ENCODE assay signal across 15 cellular contexts in the genomic region with DNA sequence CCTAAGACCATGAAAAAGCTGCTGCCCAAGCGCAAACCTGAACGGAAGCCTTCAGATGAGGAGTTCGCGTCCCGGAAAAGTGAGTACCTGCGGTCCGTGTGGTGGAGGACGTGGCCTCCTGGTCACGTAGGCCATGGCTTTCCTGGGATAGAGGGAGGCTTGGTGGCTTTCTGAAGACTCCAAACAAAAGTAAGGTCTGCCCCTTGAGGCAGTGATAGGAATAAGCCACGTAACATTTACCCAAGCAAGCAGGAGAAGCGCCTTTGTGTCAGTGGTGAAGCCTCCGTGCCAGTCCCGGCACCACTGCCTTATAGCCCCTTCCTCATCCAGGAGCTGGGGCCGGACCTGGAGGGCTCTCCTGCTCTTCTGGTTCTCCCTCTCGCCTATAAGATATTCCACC. TPM values are rescaled to one million over a fixed set of nuclear protein-coding genes. Genes with fewer than 3 reads are reported as not detected.
DNase-seq lines count a peak whose midpoint lies in the region; ATAC-seq and TF ChIP-seq lines count a peak whose summit lies in the region.
"Had no signal": no experiment of that assay in that cellular context is flagged by ENCODE, and none has a peak within 500 bp of the region (broad histone marks: within the 10 kb centered on the region; RNA-seq: fewer than 3 reads in every experiment).

No MANE protein-coding gene starts in this region.

- H3K27me3 Mint-ChIP-seq in neural crest cell (ENCODE audit: low read depth) = no peaks in the 10 kb centered on the region
- no peaks in the 10 kb centered on the region for H3K27me3 Mint-ChIP-seq in T-cell

- WGBS in thyroid gland, 2 donors = 91% methylated on average over 15 of the region's 15 CpGs

- POLR2A ChIA-PET in T-cell (lab: Charles Lee) = no interaction called here

- H3K27ac Mint-ChIP-seq in neural crest cell (ENCODE audit: unreplicated experiment) (no peak overlapping the region), T-cell (no peak overlapping the region)

- H3K4me1 Mint-ChIP-seq in neural crest cell = no peaks in the 10 kb centered on the region
- no peaks in the 10 kb centered on the region for H3K4me1 Mint-ChIP-seq in T-cell

- H3K36me3 ChIP-seq in SJCRH30 (no peaks in the 10 kb centered on the region; the same call in 1 of the 2 replicates), thyroid gland (peaks cover 45 to 62% of the 10 kb centered on the region in 2 donors)

- H3K36me3 Mint-ChIP-seq in neural crest cell (ENCODE audit: low read depth) = peaks cover 17% of the 10 kb centered on the region
- H3K36me3 Mint-ChIP-seq in T-cell = peaks cover 71% of the 10 kb centered on the region

- H3K4me3 ChIP-seq in LNCaP clone FGC (ENCODE audit: low read depth, low read length) (no peak overlapping the region), dorsolateral prefrontal cortex (no peak overlapping the region), SJCRH30 (no peak overlapping the region), thyroid gland (replicated peaks in 1 of 3) (no peak overlapping the region)
- H3K4me3 ChIP-seq: BLaER1 treated with 17β-estradiol and CSF1 and Interleukin-3, amounts not matched to agents 10 nM and 100 nM; PC-9 had no signal

- H3K9me3 Mint-ChIP-seq in neural crest cell (no peaks in the 10 kb centered on the region), T-cell (no peaks in the 10 kb centered on the region)

- H3K4me3 Mint-ChIP-seq in neural crest cell = no peak overlapping the region
- H3K4me3 Mint-ChIP-seq in T-cell = no peak overlapping the region

- H3K9me3 ChIP-seq in SJCRH30 (replicated peaks) (no peaks in the 10 kb centered on the region), thyroid gland (no peaks in the 10 kb centered on the region)
- H3K9me3 ChIP-seq: BLaER1 treated with 17β-estradiol and CSF1 and Interleukin-3, amounts not matched to agents 10 nM and 100 nM had no signal

- H3K27ac ChIP-seq in dorsolateral prefrontal cortex (peak overlapping the region in 39 of 59 donors; percentile 8 to 92 (median 50)), SJCRH30 (no peak overlapping the region), thyroid gland (no peak overlapping the region)
- H3K27ac ChIP-seq: 22Rv1; BLaER1 treated with 17β-estradiol and CSF1 and Interleukin-3, amounts not matched to agents 10 nM and 100 nM; PC-9 had no signal

- CTCF ChIA-PET in T-cell (lab: Charles Lee) = no interaction called here

- no peak for TF ChIP-seq POLR2A in thyroid gland (IDR thresholded peaks at IDR 0.05)

- peak; percentile 34 for DNase-seq in NCI-H2107 treated with DMSO at 0.1 percent for 48 hours (lab: John Stamatoyannopoulos, UW; ENCODE audit: unreplicated experiment)
- no peak for DNase-seq in NCI-H2107 (lab: John Stamatoyannopoulos, UW)
- no peak for DNase-seq in LNCaP clone FGC (ENCODE audit: low read depth)
- no peak for DNase-seq in dorsolateral prefrontal cortex
- no peak for DNase-seq in neural crest cell (ENCODE audit: low read depth, low spot score)
- no peak for DNase-seq in SJCRH30
- no peak for DNase-seq in thyroid gland
- DNase-seq in T-cell = no peak
- DNase-seq: NCI-H1436, NCI-H2029 treated with DMSO at 0.1 percent for 48 hours, NCI-H2227 treated with DMSO at 0.1 percent for 48 hours, PC-9 had no signal

- H3K4me1 ChIP-seq in SJCRH30 (peaks cover 20% of the 10 kb centered on the region), thyroid gland (no peaks in the 10 kb centered on the region)

- no peaks in the 10 kb centered on the region for H3K27me3 ChIP-seq in dorsolateral prefrontal cortex
- H3K27me3 ChIP-seq in SJCRH30 = no peaks in the 10 kb centered on the region
- H3K27me3 ChIP-seq in thyroid gland = no peaks in the 10 kb centered on the region
- H3K27me3 ChIP-seq: BLaER1 treated with 17β-estradiol and CSF1 and Interleukin-3, amounts not matched to agents 10 nM and 100 nM had no signal

- TF ChIP-seq CTCF in LNCaP clone FGC (IDR thresholded peaks at IDR 0.05; ENCODE audit: control insufficient read depth, extremely low read depth, insufficient read depth) (peak; percentile 30), dorsolateral prefrontal cortex (IDR thresholded peaks at IDR 0.05 in 54 of 56, conservative IDR thresholded peaks at IDR 0.05 in 2 of 56; ENCODE audit: low read depth in 1 of 56, partially characterized antibody in 56 of 56) (peak in 16 of 56 donors; percentile 6 to 27 (median 16)), neural crest cell (conservative IDR thresholded peaks at IDR 0.05) (peak; percentile 22), thyroid gland (IDR thresholded peaks at IDR 0.05) (no peak)

- intact Hi-C loops in dorsolateral prefrontal cortex (cut with DNase I) = loop anchor here in 1 of 2 donors (10.0 kb wide), 1 partner anchor 131 kb away; no protein-coding TSS in a partner anchor
- intact Hi-C loops in thyroid gland (cut with DNase I) = no loop called here

- no peak for ATAC-seq in T-cell (replicated peaks in 1 of 4)
- ATAC-seq: Right ventricle myocardium inferior had no signal

RNA-seq across cellular contexts. Expression of a gene that starts 34.3 kb away (rescaled TPM):
- 10 to 100 TPM in 32 of 120 experiments, 1 to 10 TPM in 88; 1.6 to 21.5 (median 7.5) TPM for total RNA-seq in dorsolateral prefrontal cortex
- total RNA-seq in neural crest cell = 0.50 TPM in 1 of 2 replicates, not detected in the other
- total RNA-seq in SJCRH30 (2014; rRNA removed; shearing (Covaris generic)) = not detected in 2 replicates
- total RNA-seq in thyroid gland = not detected
- under 1 TPM in 3 of 5 donors, not detected in 2; 0.36 to 0.76 (median 0.70) TPM for total RNA-seq in T-cell
- total RNA-seq: PC-9, Right ventricle myocardium inferior had no signal

Comparison
In these comparisons a context has a peak if more than half of its experiments do, and no peak if none do; other contexts are left out.
1. CTCF ChIP-seq: peak in LNCaP clone FGC (single experiment) and neural crest cell (single experiment); none in thyroid gland (0 of 6).
2. H3K27ac ChIP-seq: peak in dorsolateral prefrontal cortex (39 of 59); none in SJCRH30 (single experiment) and thyroid gland (0 of 3).